In the genomic region with DNA sequence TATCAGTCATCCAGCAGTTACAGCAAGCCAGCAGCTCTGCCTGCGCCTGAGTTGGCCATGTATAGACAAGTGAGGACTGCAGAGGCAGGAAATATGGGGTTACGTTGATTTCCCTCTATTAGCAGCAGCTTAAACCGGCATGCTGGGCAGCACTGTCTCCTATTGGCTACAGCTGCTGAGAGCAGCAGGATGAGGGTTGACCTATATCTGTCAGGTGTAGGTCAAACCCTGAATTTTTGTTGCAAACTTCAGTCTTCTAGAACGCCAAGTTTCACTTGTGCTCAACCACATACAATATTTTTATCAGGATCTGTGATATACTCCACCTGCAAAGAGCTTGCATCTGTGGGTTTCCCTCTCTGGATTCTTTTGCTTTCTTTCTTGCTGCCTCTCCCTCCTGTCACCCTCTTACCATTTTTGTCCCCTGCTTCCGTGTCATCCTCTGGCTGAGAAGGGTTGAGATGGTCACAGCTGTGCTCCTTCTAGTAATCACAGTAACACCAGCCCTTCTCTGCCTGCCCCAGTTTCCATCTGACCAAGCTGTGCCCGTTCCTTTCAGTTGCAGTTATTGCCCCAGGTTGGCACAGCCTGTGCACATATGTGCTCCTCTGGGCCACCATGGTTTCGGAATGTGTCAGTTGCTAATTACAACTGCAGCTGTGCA, we compare ENCODE assay signal across 8 cellular contexts. TPM values are rescaled to one million over a fixed set of nuclear protein-coding genes. Genes with fewer than 3 reads are reported as not detected.
DNase-seq lines count a peak whose midpoint lies in the region; ATAC-seq and TF ChIP-seq lines count a peak whose summit lies in the region.

No MANE protein-coding gene starts in this region.

- no CpG with 5 or more reads among the region's 7 CpGs for WGBS in H9 (ENCODE audit: extremely low coverage, insufficient read length, low lambda C conversion rate)

- H3K23me2 ChIP-seq in H9 (ENCODE audit: insufficient read length, low read depth, low read length, poor library complexity, severe bottlenecking) = no peaks in the 10 kb centered on the region

- H3K27ac ChIP-seq in RWPE2 (ENCODE audit: poor library complexity, severe bottlenecking) (no peak overlapping the region), tibial artery (no peak overlapping the region), H9 (ENCODE audit: insufficient read length, low read depth, low read length) (no peak overlapping the region)

- ATAC-seq in HG02763 (IDR thresholded peaks at IDR 0.05; ENCODE audit: unreplicated experiment) (peak; percentile 86), RWPE2 (ENCODE audit: low read depth) (peak; percentile 29; the same call in 1 of the 3 replicates)

- no peak overlapping the region for H3K23ac ChIP-seq in H9 (ENCODE audit: insufficient read length, low read depth, low read length)

- no peak overlapping the region for H3T11ph ChIP-seq in H9 (ENCODE audit: low read length)

- no peaks in the 10 kb centered on the region for H4K20me1 ChIP-seq in H9 (ENCODE audit: control insufficient read depth, insufficient read depth, insufficient read length)

- H2BK120ac ChIP-seq in H9 (ENCODE audit: low read depth, low read length, poor library complexity, severe bottlenecking) = no peak overlapping the region

- H3K4me2 ChIP-seq in H9 (ENCODE audit: insufficient read depth, insufficient read length, low read length) = no peak overlapping the region

- no peak overlapping the region for H4K5ac ChIP-seq in H9 (ENCODE audit: insufficient read length, low read depth, low read length)

- H3K36me3 ChIP-seq in RWPE2 (ENCODE audit: low read depth) (no peaks in the 10 kb centered on the region), tibial artery (no peaks in the 10 kb centered on the region)

- no peak overlapping the region for H3K14ac ChIP-seq in H9 (ENCODE audit: insufficient read depth, low read length)

- no peak overlapping the region for H2BK20ac ChIP-seq in H9 (ENCODE audit: low read depth, low read length, poor library complexity, severe bottlenecking)

- H3K4me1 Mint-ChIP-seq in H9 = peaks cover 0 to 6% of the 10 kb centered on the region in 2 experiments; a peak in 2 of 4 replicates

- H3K4me3 ChIP-seq in RWPE2 (ENCODE audit: severe bottlenecking) (no peak overlapping the region), tibial artery (no peak overlapping the region)

- H3K4me1 ChIP-seq in RWPE2 (ENCODE audit: insufficient read depth, poor library complexity, severe bottlenecking) = no peaks in the 10 kb centered on the region
- H3K4me1 ChIP-seq in tibial artery = no peaks in the 10 kb centered on the region
- H3K4me1 ChIP-seq in H9 (ENCODE audit: insufficient read depth, low read length) = 0 out of 2 replicates have a peak, but pooled peaks cover 3% of the 10 kb centered on the region

- DNase-seq in RWPE2 (ENCODE audit: low spot score) (no peak), tibial artery (no peak), H9 (no peak), NCI-H1930 (lab: John Stamatoyannopoulos, UW) (no peak)
- DNase-seq in central memory CD4-positive, alpha-beta T cell = peak; percentile 66
- DNase-seq in stimulated activated CD4-positive, alpha-beta T cell treated with anti-CD3 and anti-CD28 coated beads, TNF-alpha, amount 100 ng/mL, for 4 hours (ENCODE audit: low read depth in 3 of 3) = peak in 2 of 3 experiments; percentile 4 to 6

- no peak overlapping the region for H3K4ac ChIP-seq in H9 (ENCODE audit: low read depth, low read length)

- TF ChIP-seq CTCF in RWPE2 (IDR thresholded peaks at IDR 0.05; ENCODE audit: poor library complexity, severe bottlenecking) (no peak), tibial artery (IDR thresholded peaks at IDR 0.05) (no peak), H9 (conservative IDR thresholded peaks at IDR 0.05) (no peak)

- no peak overlapping the region for H3K9ac ChIP-seq in H9 (ENCODE audit: extremely low read depth, insufficient read length, low read length)

- no peaks in the 10 kb centered on the region for H3K36me3 Mint-ChIP-seq in H9 (ENCODE audit: insufficient read depth in 1 of 3, low read depth in 3 of 3)

- intact Hi-C loops in tibial artery (cut with DNase I; ENCODE audit: low total_unique reads) = no loop called here

- H2AK5ac ChIP-seq in H9 (ENCODE audit: insufficient read length, low read length) = no peak overlapping the region

- no peak overlapping the region for H2AFZ ChIP-seq in H9 (ENCODE audit: low read length)

- TF ChIP-seq POLR2A in GM18526 (IDR thresholded peaks at IDR 0.05; ENCODE audit: extremely low read depth, insufficient read length) = peak; percentile 39

- H2BK5ac ChIP-seq in H9 (ENCODE audit: insufficient read length, low read length) = no peak overlapping the region

- no peak overlapping the region for H4K8ac ChIP-seq in H9 (replicated peaks; ENCODE audit: insufficient read length, low read depth, low read length)

- H3K79me2 ChIP-seq in H9 (ENCODE audit: insufficient read depth, low read length) = no peaks in the 10 kb centered on the region

- no peaks in the 10 kb centered on the region for H3K9me3 ChIP-seq in RWPE2 (ENCODE audit: severe bottlenecking)
- no peaks in the 10 kb centered on the region for H3K9me3 ChIP-seq in tibial artery
- no peaks in the 10 kb centered on the region for H3K9me3 ChIP-seq in H9 (ENCODE audit: control insufficient read depth, low read depth, low read length)

- H3K27me3 ChIP-seq in RWPE2 (ENCODE audit: insufficient read depth, poor library complexity, severe bottlenecking) = no peaks in the 10 kb centered on the region
- H3K27me3 ChIP-seq in tibial artery = no peaks in the 10 kb centered on the region
- H3K27me3 ChIP-seq in H9 (ENCODE audit: insufficient read depth, low read length) = no peaks in the 10 kb centered on the region

- H3K27me3 Mint-ChIP-seq in H9 (ENCODE audit: low read depth) = no peaks in the 10 kb centered on the region; the same call in 1 of the 2 replicates

- H4K91ac ChIP-seq in H9 (ENCODE audit: insufficient read length, low read depth, low read length) = no peak overlapping the region

- no peak overlapping the region for H2BK15ac ChIP-seq in H9 (ENCODE audit: low read depth, low read length)

- no peak overlapping the region for H3K18ac ChIP-seq in H9 (ENCODE audit: insufficient read length, low read depth, low read length)

- no peaks in the 10 kb centered on the region for H3K79me1 ChIP-seq in H9 (ENCODE audit: insufficient read depth, low read depth, low read length, poor library complexity, severe bottlenecking)

- H2BK12ac ChIP-seq in H9 (ENCODE audit: insufficient read length, low read depth, low read length) = no peak overlapping the region

- no peaks in the 10 kb centered on the region for H3K9me3 Mint-ChIP-seq in H9

- no peak overlapping the region for H3K56ac ChIP-seq in H9 (ENCODE audit: insufficient read length, low read depth, low read length)

- H3K27ac Mint-ChIP-seq in H9 = no peak overlapping the region

- no peak overlapping the region for H3K4me3 Mint-ChIP-seq in H9

RNA-seq across cellular contexts. Expression of gene GLCCI1, which starts 23.8 kb away (rescaled TPM):
- total RNA-seq in H9 (2021) = 19.1 and 19.5 TPM in 2 replicates

Comparison
In these comparisons a context has a peak if more than half of its experiments do, and no peak if none do; other contexts are left out.
1. DNase-seq: peak in central memory CD4-positive, alpha-beta T cell (single experiment) and stimulated activated CD4-positive, alpha-beta T cell treated with anti-CD3 and anti-CD28 coated beads, TNF-alpha, amount 100 ng/mL, for 4 hours (2 of 3); none in RWPE2 (single experiment), tibial artery (0 of 2), H9 (single experiment) and NCI-H1930 (0 of 2).